Comparison of ENCODE assay signal across 1 cellular context in genomic region chr19:872266-872951, GRCh38.
TF ChIP-seq lines count a peak whose summit lies in the region.

No MANE protein-coding gene starts in this region.

TF ChIP-seq in HepG2, 621 proteins besides CTCF, POLR2A, EP300 and RAD21:
- no peak for TF ChIP-seq ATM (IDR thresholded peaks at IDR 0.05; ENCODE audit: borderline replicate concordance)
- TF ChIP-seq AGO2 (optimal IDR thresholded peaks at IDR 0.05; ENCODE audit: low read depth, low read length): peak; percentile 79
- TF ChIP-seq HNRNPL (IDR thresholded peaks at IDR 0.05; ENCODE audit: low read depth, low read length): 0 out of 2 replicates have a peak, but pooled peaks have one; percentile 24
